1 cellular context compared by ENCODE assay signal in the genomic region with DNA sequence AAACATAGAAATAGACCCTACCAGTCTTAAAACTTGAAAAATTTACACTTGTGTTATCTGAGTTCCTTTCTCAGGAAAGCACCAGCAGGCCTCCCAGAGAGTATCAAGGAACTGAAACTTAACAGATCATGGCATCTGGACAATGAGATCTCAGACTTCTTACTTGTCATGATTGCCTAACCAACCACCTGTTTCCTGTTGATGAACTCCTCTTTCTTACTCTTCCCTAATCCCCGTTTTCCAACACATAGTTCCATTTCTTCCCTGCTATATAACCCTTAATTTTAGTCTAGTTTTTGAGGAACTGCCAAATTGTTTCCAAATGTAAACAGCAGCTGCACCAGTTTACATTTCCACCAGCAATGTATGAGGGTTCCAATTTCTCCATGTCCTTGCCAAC.
TF ChIP-seq lines count a peak whose summit lies in the region.

No MANE protein-coding gene starts in this region.

TF ChIP-seq in IMR-90, 13 proteins besides CTCF, POLR2A, EP300 and RAD21:
- TF ChIP-seq MAFK (IDR thresholded peaks at IDR 0.05; ENCODE audit: low read depth, low read length): no peak
- TF ChIP-seq NFE2L2 (IDR thresholded peaks at IDR 0.05; ENCODE audit: low read depth, low read length): no peak
- no peak for TF ChIP-seq CHD1 (IDR thresholded peaks at IDR 0.05; ENCODE audit: low read depth, low read length)
- TF ChIP-seq RFX5 (IDR thresholded peaks at IDR 0.05; ENCODE audit: low read depth, low read length): no peak
- no peak for TF ChIP-seq MAZ (IDR thresholded peaks at IDR 0.05; ENCODE audit: borderline replicate concordance, low read depth, low read length)
- no peak for TF ChIP-seq BHLHE40 (IDR thresholded peaks at IDR 0.05; ENCODE audit: low read depth, low read length)
- no peak for TF ChIP-seq RCOR1 (IDR thresholded peaks at IDR 0.05; ENCODE audit: insufficient replicate concordance, low read length)
- TF ChIP-seq SMC3 (IDR thresholded peaks at IDR 0.05; ENCODE audit: low read depth, low read length): no peak
- TF ChIP-seq, protein P1, sequence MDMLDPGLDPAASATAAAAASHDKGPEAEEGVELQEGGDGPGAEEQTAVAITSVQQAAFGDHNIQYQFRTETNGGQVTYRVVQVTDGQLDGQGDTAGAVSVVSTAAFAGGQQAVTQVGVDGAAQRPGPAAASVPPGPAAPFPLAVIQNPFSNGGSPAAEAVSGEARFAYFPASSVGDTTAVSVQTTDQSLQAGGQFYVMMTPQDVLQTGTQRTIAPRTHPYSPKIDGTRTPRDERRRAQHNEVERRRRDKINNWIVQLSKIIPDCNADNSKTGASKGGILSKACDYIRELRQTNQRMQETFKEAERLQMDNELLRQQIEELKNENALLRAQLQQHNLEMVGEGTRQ (IDR thresholded peaks at IDR 0.05; ENCODE audit: low read depth, low read length): no peak
- TF ChIP-seq MXI1 (IDR thresholded peaks at IDR 0.05; ENCODE audit: borderline replicate concordance, low read depth, low read length): no peak
- TF ChIP-seq FOS (IDR thresholded peaks at IDR 0.05; ENCODE audit: low read depth, low read length): no peak
- TF ChIP-seq CEBPB (IDR thresholded peaks at IDR 0.05; ENCODE audit: low read depth, low read length): no peak
- no peak for TF ChIP-seq ELK1 (IDR thresholded peaks at IDR 0.05; ENCODE audit: borderline replicate concordance, low read depth, low read length)
